Comparison of ENCODE assay signal across 24 cellular contexts in the genomic region with DNA sequence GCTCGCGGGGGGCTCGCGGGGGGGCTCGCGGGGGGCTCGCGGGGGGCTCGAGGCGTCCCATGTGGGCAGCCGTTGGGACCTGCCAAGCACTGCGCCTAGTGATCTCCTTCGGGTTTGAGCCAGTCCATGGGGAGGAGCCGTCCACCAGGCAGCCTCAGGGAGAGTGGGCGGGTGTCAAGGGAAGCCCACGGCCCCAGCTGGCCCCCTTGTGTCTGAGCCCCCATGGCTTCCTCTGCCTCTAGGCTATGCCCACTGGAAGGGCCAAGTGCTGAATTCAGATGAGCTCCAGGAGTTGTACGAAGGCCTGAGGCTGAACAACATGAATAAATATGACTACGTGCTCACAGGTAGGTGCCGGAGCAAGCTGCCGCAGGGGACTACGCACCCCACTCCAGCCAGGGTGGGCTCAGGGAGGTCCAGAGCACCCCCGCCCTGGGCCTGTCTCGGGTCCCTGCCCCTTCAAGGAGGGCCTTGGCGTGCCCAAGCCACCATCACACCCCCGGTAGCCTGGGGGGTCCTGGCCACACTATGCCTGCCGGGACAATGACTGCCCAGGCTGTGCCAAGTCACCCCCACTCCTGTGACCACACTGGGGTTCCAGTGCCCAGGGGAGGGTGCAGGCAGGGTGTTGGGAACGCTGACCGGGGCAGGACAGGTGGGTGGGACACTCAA. TPM values are rescaled to one million over a fixed set of nuclear protein-coding genes. Genes with fewer than 3 reads are reported as not detected.
A peak's percentile ranks its signal among the peaks of the same experiment; 100 is the strongest.
DNase-seq lines count a peak whose midpoint lies in the region; ATAC-seq and TF ChIP-seq lines count a peak whose summit lies in the region.
"Had no signal": no experiment of that assay in that cellular context is flagged by ENCODE, and none has a peak within 500 bp of the region (broad histone marks: within the 10 kb centered on the region; RNA-seq: fewer than 3 reads in every experiment).

No MANE protein-coding gene starts in this region.

- no peak overlapping the region for H3K18ac ChIP-seq in IMR-90 (ENCODE audit: low read depth, low read length)

- H2BK120ac ChIP-seq in IMR-90 (ENCODE audit: low read depth, low read length), result no peak overlapping the region

- no TSS peak for BruUV-seq in IMR-90 (replicated peaks; lab: Mats Ljungman, UMichigan)

- no peak overlapping the region for H4K5ac ChIP-seq in IMR-90 (ENCODE audit: low read depth, low read length)

- H3K9me3 ChIP-seq in IMR-90 (ENCODE audit: control insufficient read depth, insufficient read depth, low read length), result no peaks in the 10 kb centered on the region
- H3K9me3 ChIP-seq: upper lobe of right lung had no signal

- H3K27ac ChIP-seq in IMR-90 (ENCODE audit: insufficient read depth, low read length) (no peak overlapping the region), dorsolateral prefrontal cortex (peak overlapping the region in 50 of 59 donors; percentile 12 to 90 (median 71))
- H3K27ac ChIP-seq: foreskin keratinocyte, GM23248, HL-60, upper lobe of right lung had no signal

- H3K27me3 ChIP-seq in IMR-90 (ENCODE audit: control insufficient read depth, insufficient read depth, low read length) (no peaks in the 10 kb centered on the region), dorsolateral prefrontal cortex (no peaks in the 10 kb centered on the region)
- H3K27me3 ChIP-seq: foreskin keratinocyte, hepatocyte, upper lobe of right lung had no signal

- CTCF ChIA-PET in IMR-90 (lab: Yijun Ruan, JAX), result no interaction called here
- CTCF ChIA-PET in activated CD4-positive, alpha-beta memory T cell treated with anti-CD3 and anti-CD28 coated beads for 36 hours (lab: Charles Lee), result no interaction called here

- H3K4me3 ChIP-seq in IMR-90 (ENCODE audit: insufficient read depth, low read depth, low read length) (no peak overlapping the region), dorsolateral prefrontal cortex (peak overlapping the region in 28 of 59 donors; percentile 5 to 57 (median 26))
- H3K4me3 ChIP-seq: GM23248, hepatocyte, upper lobe of right lung had no signal

- ATAC-seq in IMR-90 (ENCODE audit: low read depth), result no peak
- ATAC-seq: activated naive CD8-positive, alpha-beta T cell treated with anti-CD3 and anti-CD28 coated beads, Interleukin-2, amount 50 U/mL, for 24 hours had no signal

- H2BK15ac ChIP-seq in IMR-90 (ENCODE audit: low read depth, low read length), result no peak overlapping the region

- no peak overlapping the region for H3K14ac ChIP-seq in IMR-90 (replicated peaks; ENCODE audit: low read depth, low read length)

- no peak overlapping the region for H4K8ac ChIP-seq in IMR-90 (ENCODE audit: low read depth in 2 of 2, low read length in 2 of 2)

- peaks cover 3% of the 10 kb centered on the region for H3K36me3 Mint-ChIP-seq in progenitor cell of endocrine pancreas (ENCODE audit: insufficient read depth)
- peaks cover 15% of the 10 kb centered on the region for H3K36me3 Mint-ChIP-seq in activated CD4-positive, alpha-beta memory T cell treated with anti-CD3 and anti-CD28 coated beads for 36 hours

- peak overlapping the region; percentile 45 for H3K4me3 Mint-ChIP-seq in progenitor cell of endocrine pancreas (ENCODE audit: low read depth)
- no peak overlapping the region for H3K4me3 Mint-ChIP-seq in activated CD4-positive, alpha-beta memory T cell treated with anti-CD3 and anti-CD28 coated beads for 36 hours
- H3K4me3 Mint-ChIP-seq: activated CD8-positive, alpha-beta T cell treated with anti-CD3 and anti-CD28 coated beads, Interleukin-2, amount 10 ng/mL, durations not matched to agents 7 days and 5 days; activated naive CD8-positive, alpha-beta T cell treated with anti-CD3 and anti-CD28 coated beads, Interleukin-2, amount 50 U/mL, for 24 hours; CD8-positive, alpha-beta memory T cell; immature natural killer cell had no signal

- TF ChIP-seq CTCF in IMR-90 (conservative IDR thresholded peaks at IDR 0.05; ENCODE audit: low read depth, low read length) (no peak), dorsolateral prefrontal cortex (IDR thresholded peaks at IDR 0.05 in 54 of 56, conservative IDR thresholded peaks at IDR 0.05 in 2 of 56; ENCODE audit: low read depth in 1 of 56, partially characterized antibody in 56 of 56) (no peak), progenitor cell of endocrine pancreas (IDR thresholded peaks at IDR 0.05; ENCODE audit: unreplicated experiment) (no peak)

- H2BK20ac ChIP-seq in IMR-90 (ENCODE audit: low read depth, low read length), result no peak overlapping the region

- intact Hi-C loops in IMR-90 (cut with micrococcal nuclease) (no loop called here), dorsolateral prefrontal cortex (cut with DNase I) (no loop called here)
- intact Hi-C loops in activated CD4-positive, alpha-beta memory T cell treated with anti-CD3 and anti-CD28 coated beads for 36 hours (cut with micrococcal nuclease), result no loop called here

- no peak overlapping the region for H3K56ac ChIP-seq in IMR-90 (ENCODE audit: extremely low read depth, insufficient read depth, low read length)

- dilution Hi-C loops in IMR-90 (cut with HindIII; ENCODE audit: low sequenced_read_pairs, unreplicated experiment), result no loop called here

- 100% methylated on average over 5 of the region's 28 CpGs; no CpG with 5 or more reads in 1 of the 2 experiments for WGBS in IMR-90 (ENCODE audit: extremely low coverage in 2 of 2, insufficient read length in 1 of 2), 2 experiments

- H4K20me1 ChIP-seq in IMR-90 (ENCODE audit: insufficient read depth, low read length), result peaks cover 41% of the 10 kb centered on the region

- in situ Hi-C loops in IMR-90 (cut with MboI; ENCODE audit: low sequenced_read_pairs), result no loop called here

- peaks cover 8% of the 10 kb centered on the region for H3K4me1 Mint-ChIP-seq in progenitor cell of endocrine pancreas (ENCODE audit: low read depth)
- peaks cover 4% of the 10 kb centered on the region for H3K4me1 Mint-ChIP-seq in activated CD4-positive, alpha-beta memory T cell treated with anti-CD3 and anti-CD28 coated beads for 36 hours (ENCODE audit: low read depth)
- H3K4me1 Mint-ChIP-seq: activated naive CD8-positive, alpha-beta T cell treated with anti-CD3 and anti-CD28 coated beads, Interleukin-2, amount 50 U/mL, for 24 hours had no signal

- no peaks in the 10 kb centered on the region for H3K9me3 Mint-ChIP-seq in progenitor cell of endocrine pancreas (ENCODE audit: low read depth)
- H3K9me3 Mint-ChIP-seq in activated CD4-positive, alpha-beta memory T cell treated with anti-CD3 and anti-CD28 coated beads for 36 hours, result no peaks in the 10 kb centered on the region
- H3K9me3 Mint-ChIP-seq: activated naive CD8-positive, alpha-beta T cell treated with anti-CD3 and anti-CD28 coated beads, Interleukin-2, amount 50 U/mL, for 24 hours; CD8-positive, alpha-beta memory T cell; effector memory CD8-positive, alpha-beta T cell; immature natural killer cell had no signal

- H2AK9ac ChIP-seq in IMR-90 (replicated peaks; ENCODE audit: low read depth, low read length, poor library complexity), result no peak overlapping the region

- POLR2A ChIA-PET in IMR-90 (lab: Charles Lee; ENCODE audit: unreplicated experiment), result no interaction called here
- POLR2A ChIA-PET in activated CD4-positive, alpha-beta memory T cell treated with anti-CD3 and anti-CD28 coated beads for 36 hours (lab: Charles Lee), result no interaction called here

- no peak overlapping the region for H3K4me2 ChIP-seq in IMR-90 (ENCODE audit: low read depth, low read length)
- H3K4me2 ChIP-seq: hepatocyte had no signal

- H2AK5ac ChIP-seq in IMR-90 (ENCODE audit: low read depth, low read length), result no peak overlapping the region

- H3K4me1 ChIP-seq in IMR-90 (ENCODE audit: control insufficient read depth, insufficient read depth, low read length), result no peaks in the 10 kb centered on the region
- H3K4me1 ChIP-seq: foreskin keratinocyte, upper lobe of right lung had no signal

- peak overlapping the region; percentile 29 for H3K27ac Mint-ChIP-seq in progenitor cell of endocrine pancreas
- H3K27ac Mint-ChIP-seq in activated CD4-positive, alpha-beta memory T cell treated with anti-CD3 and anti-CD28 coated beads for 36 hours, result no peak overlapping the region
- H3K27ac Mint-ChIP-seq: activated naive CD8-positive, alpha-beta T cell treated with anti-CD3 and anti-CD28 coated beads, Interleukin-2, amount 50 U/mL, for 24 hours had no signal

- H3K36me3 ChIP-seq in IMR-90 (ENCODE audit: control insufficient read depth, insufficient read depth, low read length), result peaks cover 45% of the 10 kb centered on the region

- H3K79me1 ChIP-seq in IMR-90 (ENCODE audit: low read depth in 1 of 2, low read length in 2 of 2), result peaks cover 18 to 63% of the 10 kb centered on the region in 2 experiments

- TF ChIP-seq POLR2A in IMR-90 (IDR thresholded peaks at IDR 0.05; ENCODE audit: low read depth, low read length), result no peak

- no peak overlapping the region for H4K91ac ChIP-seq in IMR-90 (ENCODE audit: insufficient read depth, low read depth, low read length)

- no peak overlapping the region for H3K23ac ChIP-seq in IMR-90 (ENCODE audit: low read depth, low read length)

- TF ChIP-seq RAD21 in IMR-90 (IDR thresholded peaks at IDR 0.05; ENCODE audit: low read length), result no peak

- H2BK5ac ChIP-seq in IMR-90 (ENCODE audit: low read depth, low read length, poor library complexity, severe bottlenecking), result no peak overlapping the region

- peak; percentile 22 for DNase-seq in DMS53 (lab: John Stamatoyannopoulos, UW)
- no peak for DNase-seq in DMS53 treated with DMSO at 0.1 percent for 48 hours (lab: John Stamatoyannopoulos, UW; ENCODE audit: unreplicated experiment)
- DNase-seq in IMR-90, result no peak
- no peak for DNase-seq in dorsolateral prefrontal cortex
- no peak for DNase-seq in progenitor cell of endocrine pancreas (ENCODE audit: low spot score, unreplicated experiment)
- no peak for DNase-seq in hepatic stellate cell (ENCODE audit: low spot score)
- no peak for DNase-seq in activated CD4-positive, alpha-beta memory T cell treated with anti-CD3 and anti-CD28 coated beads for 36 hours
- no peak for DNase-seq in AG20443 (ENCODE audit: low spot score)
- DNase-seq: activated CD4-positive, alpha-beta T cell treated with anti-CD3 and anti-CD28 coated beads for 1 hour; activated CD8-positive, alpha-beta T cell treated with anti-CD3 and anti-CD28 coated beads, Interleukin-2, amount 10 ng/mL, durations not matched to agents 7 days and 5 days; activated gamma-delta T cell; activated naive CD8-positive, alpha-beta T cell treated with anti-CD3 and anti-CD28 coated beads, Interleukin-2, amount 50 U/mL, for 24 hours; CD8-positive, alpha-beta memory T cell; immature natural killer cell; left ventricle myocardium superior; NCI-H187 treated with DMSO at 0.1 percent for 48 hours; NCI-H345; NK-92 treated with Interleukin-12 subunit alpha and Interleukin-12 subunit beta, amount 100 ng/mL, for 24 hours had no signal

- H3K9ac ChIP-seq in IMR-90 (ENCODE audit: low read depth, low read length), result no peak overlapping the region
- H3K9ac ChIP-seq: GM23248 had no signal

- peak overlapping the region; percentile 7 for H2AFZ ChIP-seq in IMR-90 (replicated peaks; ENCODE audit: low read length, poor library complexity)
- H2AFZ ChIP-seq: GM23248, hepatocyte had no signal

- H3K9me1 ChIP-seq in IMR-90 (ENCODE audit: insufficient read depth, low read length), result peaks cover 10% of the 10 kb centered on the region; the same call in 1 of the 2 replicates

- no peaks in the 10 kb centered on the region for H3K27me3 Mint-ChIP-seq in progenitor cell of endocrine pancreas
- H3K27me3 Mint-ChIP-seq in activated CD4-positive, alpha-beta memory T cell treated with anti-CD3 and anti-CD28 coated beads for 36 hours, result no peaks in the 10 kb centered on the region
- H3K27me3 Mint-ChIP-seq: activated naive CD8-positive, alpha-beta T cell treated with anti-CD3 and anti-CD28 coated beads, Interleukin-2, amount 50 U/mL, for 24 hours; CD8-positive, alpha-beta memory T cell; effector memory CD8-positive, alpha-beta T cell had no signal

- no peak overlapping the region for H3K4ac ChIP-seq in IMR-90 (ENCODE audit: low read depth, low read length)

RNA-seq across cellular contexts. Expression of a gene that starts 22.6 kb away (rescaled TPM):
- total RNA-seq in IMR-90 (2012; rRNA removed) (250 and 312 TPM in 2 replicates), dorsolateral prefrontal cortex (100 to 1,000 TPM; 169 to 469 (median 338) TPM), progenitor cell of endocrine pancreas (56.1 and 57.6 TPM in 2 replicates)
- polyA plus RNA-seq in IMR-90 (2012; rRNA removed), result 149 and 155 TPM in 2 replicates
- 114 and 180 TPM in 2 replicates for polyA plus RNA-seq in IMR-90 (2012; cell fraction: cytosol; rRNA removed)
- polyA plus RNA-seq in IMR-90 (2012; cell fraction: nucleus; rRNA removed; ENCODE audit: low replicate concordance), result 141 and 208 TPM in 2 replicates
- total RNA-seq in activated CD4-positive, alpha-beta memory T cell treated with anti-CD3 and anti-CD28 coated beads for 36 hours, result 100 to 1,000 TPM; 126 to 131 TPM

RNA-seq across cellular contexts. Expression of a gene that starts 34.5 kb away (rescaled TPM):
- 6.1 and 6.9 TPM in 2 replicates for total RNA-seq in IMR-90 (2012; rRNA removed)
- polyA plus RNA-seq in IMR-90 (2012; rRNA removed), result 71.7 and 87.4 TPM in 2 replicates
- polyA plus RNA-seq in IMR-90 (2012; cell fraction: cytosol; rRNA removed), result 31.9 and 61.6 TPM in 2 replicates
- polyA plus RNA-seq in IMR-90 (2012; cell fraction: nucleus; rRNA removed; ENCODE audit: low replicate concordance), result 16.5 and 24.5 TPM in 2 replicates
- total RNA-seq in dorsolateral prefrontal cortex, result 10 to 100 TPM; 21.2 to 46.5 (median 30.9) TPM
- total RNA-seq in progenitor cell of endocrine pancreas, result 42.0 and 42.6 TPM in 2 replicates
- 10 to 100 TPM; 40.1 to 42.3 TPM for total RNA-seq in activated CD4-positive, alpha-beta memory T cell treated with anti-CD3 and anti-CD28 coated beads for 36 hours

RNA-seq across cellular contexts. Expression of a gene that starts 47.8 kb away (rescaled TPM):
- total RNA-seq in IMR-90 (2012; rRNA removed) (18.3 and 23.3 TPM in 2 replicates), dorsolateral prefrontal cortex (10 to 100 TPM; 22.5 to 48.3 (median 31.5) TPM), progenitor cell of endocrine pancreas (30.9 and 32.6 TPM in 2 replicates)
- 18.1 and 20.2 TPM in 2 replicates for polyA plus RNA-seq in IMR-90 (2012; rRNA removed)
- polyA plus RNA-seq in IMR-90 (2012; cell fraction: cytosol; rRNA removed), result 12.4 and 18.5 TPM in 2 replicates
- polyA plus RNA-seq in IMR-90 (2012; cell fraction: nucleus; rRNA removed; ENCODE audit: low replicate concordance), result 28.8 and 33.8 TPM in 2 replicates
- total RNA-seq in activated CD4-positive, alpha-beta memory T cell treated with anti-CD3 and anti-CD28 coated beads for 36 hours, result 10 to 100 TPM; 42.7 to 47.8 TPM
